In the genomic region with DNA sequence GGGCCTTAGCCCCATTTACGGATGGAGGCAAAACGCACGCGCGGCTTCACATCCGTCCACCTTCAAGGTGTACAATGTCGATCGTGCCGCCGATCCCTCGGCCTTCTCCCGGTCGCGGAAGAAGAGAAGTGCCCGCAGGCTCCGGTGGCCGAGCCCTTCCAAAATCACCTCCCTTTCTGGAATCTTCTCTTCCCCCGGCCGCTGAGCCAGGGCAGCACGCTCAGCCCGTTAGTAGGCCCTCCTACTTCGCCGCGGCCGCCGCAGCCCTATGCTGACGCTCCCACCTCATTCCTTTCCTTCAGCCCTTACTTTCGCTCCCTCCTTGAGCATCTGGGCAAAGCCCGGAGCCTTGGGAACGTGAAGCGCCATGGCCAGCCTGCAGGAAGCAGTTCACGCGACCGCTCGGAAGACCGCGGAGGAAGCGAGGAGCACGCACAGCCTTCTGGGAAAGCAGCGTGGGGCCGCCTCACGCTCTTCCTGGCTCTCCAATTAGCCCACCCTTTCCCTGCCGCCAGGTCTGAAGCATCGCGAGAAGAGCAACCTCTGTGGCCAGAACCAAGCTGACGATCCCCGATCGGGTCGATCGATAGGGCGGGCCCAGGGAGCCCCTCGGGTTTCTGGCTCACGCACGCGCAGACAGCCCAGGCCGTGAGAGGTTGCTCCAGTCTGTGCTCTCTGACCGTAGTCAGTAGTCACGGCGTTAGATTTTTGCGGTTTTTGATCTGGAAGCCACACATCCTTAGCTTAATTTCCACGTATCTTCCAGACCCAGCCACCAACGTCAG, we compare ENCODE assay signal across 1 cellular context.
A peak's percentile ranks its signal among the peaks of the same experiment; 100 is the strongest.
TF ChIP-seq lines count a peak whose summit lies in the region.

A gene with protein sequence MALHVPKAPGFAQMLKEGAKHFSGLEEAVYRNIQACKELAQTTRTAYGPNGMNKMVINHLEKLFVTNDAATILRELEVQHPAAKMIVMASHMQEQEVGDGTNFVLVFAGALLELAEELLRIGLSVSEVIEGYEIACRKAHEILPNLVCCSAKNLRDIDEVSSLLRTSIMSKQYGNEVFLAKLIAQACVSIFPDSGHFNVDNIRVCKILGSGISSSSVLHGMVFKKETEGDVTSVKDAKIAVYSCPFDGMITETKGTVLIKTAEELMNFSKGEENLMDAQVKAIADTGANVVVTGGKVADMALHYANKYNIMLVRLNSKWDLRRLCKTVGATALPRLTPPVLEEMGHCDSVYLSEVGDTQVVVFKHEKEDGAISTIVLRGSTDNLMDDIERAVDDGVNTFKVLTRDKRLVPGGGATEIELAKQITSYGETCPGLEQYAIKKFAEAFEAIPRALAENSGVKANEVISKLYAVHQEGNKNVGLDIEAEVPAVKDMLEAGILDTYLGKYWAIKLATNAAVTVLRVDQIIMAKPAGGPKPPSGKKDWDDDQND (minus strand): TSS at position 427 of the 785 bp plus-strand sequence. CDS start 58 bp downstream, at position 369.

TF ChIP-seq in HepG2, 621 proteins besides CTCF, POLR2A, EP300 and RAD21 (continued from another document and continues in another):
- 0 out of 2 replicates have a peak, but pooled peaks have one; percentile 20 for TF ChIP-seq HINFP (CRISPR knock-in tag; IDR thresholded peaks at IDR 0.05; ENCODE audit: low read depth)
- TF ChIP-seq ZNF292 (CRISPR knock-in tag; IDR thresholded peaks at IDR 0.05; ENCODE audit: borderline replicate concordance, low read depth): no peak
- peak; percentile 67; the same call in 1 of the 2 replicates for TF ChIP-seq ZNF556 (CRISPR knock-in tag; IDR thresholded peaks at IDR 0.05; ENCODE audit: borderline replicate concordance)
- TF ChIP-seq TBL1XR1 (IDR thresholded peaks at IDR 0.05; ENCODE audit: borderline replicate concordance, low read length, partially characterized antibody): peak; percentile 28
- TF ChIP-seq KDM6A (CRISPR knock-in tag; IDR thresholded peaks at IDR 0.05; ENCODE audit: low read depth): no peak
- TF ChIP-seq ZNF839 (CRISPR knock-in tag; IDR thresholded peaks at IDR 0.05; ENCODE audit: borderline replicate concordance): no peak
- no peak for TF ChIP-seq NFIB (CRISPR knock-in tag; IDR thresholded peaks at IDR 0.05; ENCODE audit: borderline replicate concordance)
- no peak; the same call in 1 of the 2 replicates for TF ChIP-seq GFI1 (CRISPR knock-in tag; IDR thresholded peaks at IDR 0.05; ENCODE audit: borderline replicate concordance)
- peak; percentile 90 for TF ChIP-seq SRSF1 (optimal IDR thresholded peaks at IDR 0.05; ENCODE audit: low read depth, low read length)
- TF ChIP-seq MZF1 (CRISPR knock-in tag; IDR thresholded peaks at IDR 0.05; ENCODE audit: borderline replicate concordance): no peak
- no peak for TF ChIP-seq NPAS2 (CRISPR knock-in tag; IDR thresholded peaks at IDR 0.05; ENCODE audit: borderline replicate concordance)
- TF ChIP-seq TRIM24 (CRISPR knock-in tag; IDR thresholded peaks at IDR 0.05): no peak
- TF ChIP-seq ATF1 (CRISPR knock-in tag; IDR thresholded peaks at IDR 0.05): no peak; the same call in 1 of the 2 replicates
- peak; percentile 76; the same call in 1 of the 2 replicates for TF ChIP-seq E2F5 (CRISPR knock-in tag; conservative IDR thresholded peaks at IDR 0.05)
- TF ChIP-seq, protein P1, sequence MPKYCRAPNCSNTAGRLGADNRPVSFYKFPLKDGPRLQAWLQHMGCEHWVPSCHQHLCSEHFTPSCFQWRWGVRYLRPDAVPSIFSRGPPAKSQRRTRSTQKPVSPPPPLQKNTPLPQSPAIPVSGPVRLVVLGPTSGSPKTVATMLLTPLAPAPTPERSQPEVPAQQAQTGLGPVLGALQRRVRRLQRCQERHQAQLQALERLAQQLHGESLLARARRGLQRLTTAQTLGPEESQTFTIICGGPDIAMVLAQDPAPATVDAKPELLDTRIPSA (CRISPR knock-in tag; IDR thresholded peaks at IDR 0.05; ENCODE audit: borderline replicate concordance): no peak; the same call in 1 of the 2 replicates
- TF ChIP-seq U2AF1 (optimal IDR thresholded peaks at IDR 0.05; ENCODE audit: low read depth, low read length): peak; percentile 96
- no peak for TF ChIP-seq ZNF564 (CRISPR knock-in tag; IDR thresholded peaks at IDR 0.05)
- TF ChIP-seq GMEB1 (CRISPR knock-in tag; IDR thresholded peaks at IDR 0.05; ENCODE audit: borderline replicate concordance): peak; percentile 98
- TF ChIP-seq, protein P2, sequence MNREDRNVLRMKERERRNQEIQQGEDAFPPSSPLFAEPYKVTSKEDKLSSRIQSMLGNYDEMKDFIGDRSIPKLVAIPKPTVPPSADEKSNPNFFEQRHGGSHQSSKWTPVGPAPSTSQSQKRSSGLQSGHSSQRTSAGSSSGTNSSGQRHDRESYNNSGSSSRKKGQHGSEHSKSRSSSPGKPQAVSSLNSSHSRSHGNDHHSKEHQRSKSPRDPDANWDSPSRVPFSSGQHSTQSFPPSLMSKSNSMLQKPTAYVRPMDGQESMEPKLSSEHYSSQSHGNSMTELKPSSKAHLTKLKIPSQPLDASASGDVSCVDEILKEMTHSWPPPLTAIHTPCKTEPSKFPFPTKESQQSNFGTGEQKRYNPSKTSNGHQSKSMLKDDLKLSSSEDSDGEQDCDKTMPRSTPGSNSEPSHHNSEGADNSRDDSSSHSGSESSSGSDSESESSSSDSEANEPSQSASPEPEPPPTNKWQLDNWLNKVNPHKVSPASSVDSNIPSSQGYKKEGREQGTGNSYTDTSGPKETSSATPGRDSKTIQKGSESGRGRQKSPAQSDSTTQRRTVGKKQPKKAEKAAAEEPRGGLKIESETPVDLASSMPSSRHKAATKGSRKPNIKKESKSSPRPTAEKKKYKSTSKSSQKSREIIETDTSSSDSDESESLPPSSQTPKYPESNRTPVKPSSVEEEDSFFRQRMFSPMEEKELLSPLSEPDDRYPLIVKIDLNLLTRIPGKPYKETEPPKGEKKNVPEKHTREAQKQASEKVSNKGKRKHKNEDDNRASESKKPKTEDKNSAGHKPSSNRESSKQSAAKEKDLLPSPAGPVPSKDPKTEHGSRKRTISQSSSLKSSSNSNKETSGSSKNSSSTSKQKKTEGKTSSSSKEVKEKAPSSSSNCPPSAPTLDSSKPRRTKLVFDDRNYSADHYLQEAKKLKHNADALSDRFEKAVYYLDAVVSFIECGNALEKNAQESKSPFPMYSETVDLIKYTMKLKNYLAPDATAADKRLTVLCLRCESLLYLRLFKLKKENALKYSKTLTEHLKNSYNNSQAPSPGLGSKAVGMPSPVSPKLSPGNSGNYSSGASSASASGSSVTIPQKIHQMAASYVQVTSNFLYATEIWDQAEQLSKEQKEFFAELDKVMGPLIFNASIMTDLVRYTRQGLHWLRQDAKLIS (CRISPR knock-in tag; IDR thresholded peaks at IDR 0.05): no peak; the same call in 1 of the 2 replicates
- peak; percentile 96; the same call in 1 of the 2 replicates for TF ChIP-seq ARNT2 (CRISPR knock-in tag; IDR thresholded peaks at IDR 0.05; ENCODE audit: low read depth)
- peak; percentile 78 for TF ChIP-seq YY1 (IDR thresholded peaks at IDR 0.05; ENCODE audit: insufficient read depth, insufficient replicate concordance, low read depth, low read length)
- TF ChIP-seq ZNF597 (CRISPR knock-in tag; IDR thresholded peaks at IDR 0.05): no peak
- no peak for TF ChIP-seq ZNF496 (CRISPR knock-in tag; IDR thresholded peaks at IDR 0.05; ENCODE audit: insufficient replicate concordance)
- TF ChIP-seq MXI1 (IDR thresholded peaks at IDR 0.05; ENCODE audit: borderline replicate concordance, low read depth, low read length): peak; percentile 89; the same call in 2 of the 3 replicates
- TF ChIP-seq ADNP (CRISPR knock-in tag; IDR thresholded peaks at IDR 0.05): no peak
- TF ChIP-seq GPBP1L1 (CRISPR knock-in tag; IDR thresholded peaks at IDR 0.05): no peak
- TF ChIP-seq CBFB (CRISPR knock-in tag; IDR thresholded peaks at IDR 0.05): peak; percentile 75
- peak; percentile 72 for TF ChIP-seq ZNF274 (CRISPR knock-in tag; IDR thresholded peaks at IDR 0.05)
- TF ChIP-seq MEIS2 (CRISPR knock-in tag; IDR thresholded peaks at IDR 0.05): peak; percentile 14; the same call in 1 of the 2 replicates
- TF ChIP-seq U2AF2 (IDR thresholded peaks at IDR 0.05; ENCODE audit: low read depth, low read length): no peak
- no peak for TF ChIP-seq ZNF674 (CRISPR knock-in tag; IDR thresholded peaks at IDR 0.05; ENCODE audit: low read depth)
- TF ChIP-seq REPIN1 (CRISPR knock-in tag; IDR thresholded peaks at IDR 0.05; ENCODE audit: borderline replicate concordance, low read depth): peak; percentile 81
- no peak for TF ChIP-seq TEAD2 (CRISPR knock-in tag; IDR thresholded peaks at IDR 0.05)
- no peak for TF ChIP-seq ZFP36 (IDR thresholded peaks at IDR 0.05; ENCODE audit: borderline replicate concordance, low read depth, low read length, partially characterized antibody)
- peak; percentile 96 for TF ChIP-seq ZNF143 (CRISPR knock-in tag; IDR thresholded peaks at IDR 0.05)
